ENCODE assay signal across 14 cellular contexts in genomic region chr2:85988210-85988913, GRCh38.
A peak's percentile ranks its signal among the peaks of the same experiment; 100 is the strongest.
DNase-seq lines count a peak whose midpoint lies in the region; ATAC-seq, FAIRE-seq and TF ChIP-seq lines count a peak whose summit lies in the region.
"Had no signal": no experiment of that assay in that cellular context is flagged by ENCODE, and none has a peak within 500 bp of the region (broad histone marks: within the 10 kb centered on the region; RNA-seq: fewer than 3 reads in every experiment).

No MANE protein-coding gene starts in this region.

- no peak for TF ChIP-seq RAD21 in HepG2 (CRISPR knock-in tag; IDR thresholded peaks at IDR 0.05)

- H2AFZ ChIP-seq in HepG2 (ENCODE audit: low read length) = no peak overlapping the region

- no peaks in the 10 kb centered on the region for H3K9me3 ChIP-seq in HepG2 (ENCODE audit: low read length)
- no peaks in the 10 kb centered on the region for H3K9me3 ChIP-seq in right lobe of liver
- H3K9me3 ChIP-seq: upper lobe of left lung had no signal

- intact Hi-C loops in HepG2 (cut with micrococcal nuclease; ENCODE audit: unreplicated experiment) = no loop called here
- intact Hi-C loops in right lobe of liver (cut with DNase I) = no loop called here
- intact Hi-C loops in Right ventricle myocardium superior (cut with DNase I) = no loop called here

- TF ChIP-seq POLR2A in HepG2 (IDR thresholded peaks at IDR 0.05; ENCODE audit: insufficient read depth in 1 of 2, low read depth in 2 of 2, low read length in 2 of 2) (no peak), right lobe of liver (IDR thresholded peaks at IDR 0.05) (no peak)

- peaks cover 0 to 19% of the 10 kb centered on the region in 2 experiments; a peak in 3 of 5 replicates for H3K27me3 ChIP-seq in HepG2 (ENCODE audit: control insufficient read depth in 1 of 2, insufficient read depth in 2 of 2, low read length in 2 of 2)
- no peaks in the 10 kb centered on the region for H3K27me3 ChIP-seq in right lobe of liver
- H3K27me3 ChIP-seq: upper lobe of left lung had no signal

- BruUV-seq in HepG2 (replicated peaks; lab: Mats Ljungman, UMichigan) = no TSS peak

- no peak overlapping the region for H3K27ac Mint-ChIP-seq in osteocyte (ENCODE audit: unreplicated experiment)
- no peak overlapping the region for H3K27ac Mint-ChIP-seq in activated CD4-positive, alpha-beta memory T cell treated with anti-CD3 and anti-CD28 coated beads, Interleukin-2, amount 10 ng/mL, durations not matched to agents 7 days and 5 days
- H3K27ac Mint-ChIP-seq: activated naive CD4-positive, alpha-beta T cell treated with anti-CD3 and anti-CD28 coated beads for 36 hours had no signal

- H3K27ac ChIP-seq in HepG2 (ENCODE audit: extremely low read length, insufficient read depth, low read length) (no peak overlapping the region), right lobe of liver (no peak overlapping the region)

- H3K9ac ChIP-seq in HepG2 (ENCODE audit: insufficient read depth, low read depth, low read length) = no peak overlapping the region

- no peaks in the 10 kb centered on the region for H3K79me2 ChIP-seq in HepG2 (ENCODE audit: insufficient read depth, low read length)

- no peaks in the 10 kb centered on the region for H3K4me1 Mint-ChIP-seq in osteocyte (ENCODE audit: unreplicated experiment)
- peaks cover 21% of the 10 kb centered on the region for H3K4me1 Mint-ChIP-seq in activated CD4-positive, alpha-beta memory T cell treated with anti-CD3 and anti-CD28 coated beads, Interleukin-2, amount 10 ng/mL, durations not matched to agents 7 days and 5 days

- no peak overlapping the region for H3K4me3 Mint-ChIP-seq in osteocyte (ENCODE audit: unreplicated experiment)
- H3K4me3 Mint-ChIP-seq in activated CD4-positive, alpha-beta memory T cell treated with anti-CD3 and anti-CD28 coated beads, Interleukin-2, amount 10 ng/mL, durations not matched to agents 7 days and 5 days = no peak overlapping the region
- H3K4me3 Mint-ChIP-seq: activated naive CD4-positive, alpha-beta T cell treated with anti-CD3 and anti-CD28 coated beads for 36 hours had no signal

- H3K4me1 ChIP-seq in HepG2 (ENCODE audit: insufficient read depth, low read length) = no peaks in the 10 kb centered on the region
- H3K4me1 ChIP-seq in right lobe of liver = no peaks in the 10 kb centered on the region

- 59% methylated on average over 10 of the region's 10 CpGs for WGBS in HepG2 (ENCODE audit: low lambda C conversion rate)
- WGBS in right lobe of liver (ENCODE audit: insufficient coverage, low coverage, low lambda C conversion rate, missing lambda C conversion rate) = 80% methylated on average over 9 of the region's 10 CpGs

- no peaks in the 10 kb centered on the region for H3K36me3 Mint-ChIP-seq in osteocyte (ENCODE audit: unreplicated experiment)
- no peaks in the 10 kb centered on the region for H3K36me3 Mint-ChIP-seq in activated CD4-positive, alpha-beta memory T cell treated with anti-CD3 and anti-CD28 coated beads, Interleukin-2, amount 10 ng/mL, durations not matched to agents 7 days and 5 days (ENCODE audit: low read depth)

- TF ChIP-seq CTCF in HepG2 (CRISPR knock-in tag; IDR thresholded peaks at IDR 0.05) (no peak), right lobe of liver (IDR thresholded peaks at IDR 0.05) (no peak), osteocyte (IDR thresholded peaks at IDR 0.05) (no peak)

- no peak for DNase-seq in HepG2 (ENCODE audit: low spot score)
- DNase-seq in right lobe of liver = no peak
- no peak for DNase-seq in Right ventricle myocardium superior
- DNase-seq in osteocyte (ENCODE audit: extremely low spot score, unreplicated experiment) = peak; percentile 72
- DNase-seq in HK-2 (ENCODE audit: unreplicated experiment) = no peak
- no peak for DNase-seq in Kasumi-1 (lab: John Stamatoyannopoulos, UW)
- no peak for DNase-seq in activated CD4-positive, alpha-beta memory T cell treated with anti-CD3 and anti-CD28 coated beads, Interleukin-2, amount 10 ng/mL, durations not matched to agents 7 days and 5 days
- no peak for DNase-seq in left lobe of liver (ENCODE audit: low spot score)
- DNase-seq: activated naive CD4-positive, alpha-beta T cell treated with anti-CD3 and anti-CD28 coated beads for 36 hours; mesendoderm; NCI-H187; NK-92 treated with Interleukin-12 subunit alpha and Interleukin-12 subunit beta, amount 100 ng/mL, for 24 hours; upper lobe of left lung had no signal

- H3K27me3 Mint-ChIP-seq in osteocyte (ENCODE audit: unreplicated experiment) = no peaks in the 10 kb centered on the region
- H3K27me3 Mint-ChIP-seq in activated CD4-positive, alpha-beta memory T cell treated with anti-CD3 and anti-CD28 coated beads, Interleukin-2, amount 10 ng/mL, durations not matched to agents 7 days and 5 days = no peaks in the 10 kb centered on the region

- POLR2A ChIA-PET in HepG2 (lab: Yijun Ruan, JAX) = no interaction called here
- POLR2A ChIA-PET in activated CD4-positive, alpha-beta memory T cell treated with anti-CD3 and anti-CD28 coated beads, Interleukin-2, amount 10 ng/mL, durations not matched to agents 7 days and 5 days (lab: Charles Lee) = interaction anchor here (2.1 kb wide), 1 partner anchor 10 kb away, joined by 4 read pairs; no protein-coding TSS in a partner anchor

- CTCF ChIA-PET in HepG2 (lab: Yijun Ruan, JAX; ENCODE audit: low intra/inter-chr PET ratio, low total read pairs) = no interaction called here
- CTCF ChIA-PET in activated CD4-positive, alpha-beta memory T cell treated with anti-CD3 and anti-CD28 coated beads, Interleukin-2, amount 10 ng/mL, durations not matched to agents 7 days and 5 days (lab: Charles Lee) = interaction anchor here (4.6 kb wide), 1 partner anchor 48 kb away, joined by 19 read pairs; no protein-coding TSS in a partner anchor

- H4K20me1 ChIP-seq in HepG2 (ENCODE audit: insufficient read depth, low read length) = no peaks in the 10 kb centered on the region

- H3K4me3 ChIP-seq in HepG2 (replicated peaks in 1 of 3; ENCODE audit: insufficient read depth in 1 of 3, low read depth in 2 of 3, low read length in 3 of 3) = no peak overlapping the region
- no peak overlapping the region for H3K4me3 ChIP-seq in right lobe of liver
- H3K4me3 ChIP-seq: upper lobe of left lung had no signal

- ATAC-seq in HepG2 (no peak), right lobe of liver (no peak), Right ventricle myocardium superior (ENCODE audit: poor library complexity) (peak; percentile 73), left lobe of liver (no peak)

- no peak for TF ChIP-seq EP300 in HepG2 (IDR thresholded peaks at IDR 0.05; ENCODE audit: low read depth in 2 of 2, low read length in 2 of 2)
- TF ChIP-seq EP300 in HepG2 (CRISPR knock-in tag; IDR thresholded peaks at IDR 0.05; ENCODE audit: borderline replicate concordance) = no peak

- in situ Hi-C loops in HepG2 (cut with HindIII; ENCODE audit: extremely low pct_ligation_motif_present, low pct_unique_long_range_greater_than_20kb) = no loop called here

- H3K4me2 ChIP-seq in HepG2 (ENCODE audit: low read depth, low read length) = no peak overlapping the region

- H3K9me3 Mint-ChIP-seq in osteocyte (ENCODE audit: unreplicated experiment) = no peaks in the 10 kb centered on the region
- H3K9me3 Mint-ChIP-seq in activated CD4-positive, alpha-beta memory T cell treated with anti-CD3 and anti-CD28 coated beads, Interleukin-2, amount 10 ng/mL, durations not matched to agents 7 days and 5 days = peaks cover 2% of the 10 kb centered on the region

- no peaks in the 10 kb centered on the region for H3K36me3 ChIP-seq in HepG2 (replicated peaks in 1 of 2; ENCODE audit: control insufficient read depth in 1 of 2, insufficient read depth in 2 of 2, low read length in 2 of 2)
- H3K36me3 ChIP-seq in right lobe of liver = no peaks in the 10 kb centered on the region
- H3K36me3 ChIP-seq: upper lobe of left lung had no signal

- no peak for FAIRE-seq in HepG2 (lab: Jason Lieb, UNC)
- FAIRE-seq: colon had no signal

TF ChIP-seq in HepG2, 621 proteins besides CTCF, POLR2A, EP300 and RAD21:
- TF ChIP-seq MNT (IDR thresholded peaks at IDR 0.05) (peak; percentile 88), ZNF598 (CRISPR knock-in tag; IDR thresholded peaks at IDR 0.05; ENCODE audit: borderline replicate concordance) (no peak)
